25 cellular contexts compared by ENCODE assay signal in the genomic region with DNA sequence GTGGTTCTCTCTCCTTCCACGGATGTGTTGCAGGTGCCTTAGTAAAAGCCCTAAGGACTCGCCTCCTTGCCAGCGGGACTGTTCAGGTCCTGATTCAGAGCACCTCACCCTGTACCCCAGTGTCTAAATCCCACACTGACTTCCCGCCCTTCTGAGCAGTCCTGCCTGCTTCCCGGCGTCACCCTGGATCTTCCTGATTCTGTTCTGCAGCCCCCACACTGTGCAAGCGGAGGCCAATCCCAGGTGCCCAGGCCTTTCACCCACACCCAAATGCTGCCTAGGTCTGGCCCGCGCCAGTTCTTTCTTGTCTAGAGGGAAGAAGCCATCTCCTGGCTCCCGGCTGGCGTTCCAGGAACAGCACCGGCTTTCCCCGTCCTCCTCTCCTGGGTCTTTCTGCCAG.
"Had no signal": no experiment of that assay in that cellular context is flagged by ENCODE, and none has a peak within 500 bp of the region (broad histone marks: within the 10 kb centered on the region; RNA-seq: fewer than 3 reads in every experiment).

No MANE protein-coding gene starts in this region.

- H3K27ac Mint-ChIP-seq: naive B cell; natural killer cell; stimulated activated naive B cell treated with anti-CD40 and anti-IgM and Interleukin-4, amounts not matched to agents 10 μg/mL and 1 μg/mL and 100 μg/mL, for 72 hours had no signal

- H3K4me3 ChIP-seq: left lung, lower lobe of right lung, pancreas, prostate gland, skin epidermis, stomach, thoracic aorta, tibial artery, uterus had no signal

- DNase-seq: islet precursor cell; left colon; left lung; lower lobe of right lung; mesenchymal stem cell; naive B cell; natural killer cell; pancreas; posterior cingulate gyrus; retina; stimulated activated CD4-positive, alpha-beta T cell treated with anti-CD3 and anti-CD28 coated beads, Interleukin-12 subunit alpha, Interleukin-12 subunit beta, amount 100 ng/mL, for 4 hours; stimulated activated CD4-positive, alpha-beta T cell treated with anti-CD3 and anti-CD28 coated beads, Interleukin-15, amount 100 ng/mL, for 24 hours; stimulated activated CD4-positive, alpha-beta T cell treated with anti-CD3 and anti-CD28 coated beads, Interleukin-2, amount 100 ng/mL, for 24 hours; stimulated activated CD4-positive, alpha-beta T cell treated with anti-CD3 and anti-CD28 coated beads, Interleukin-4, amount 100 ng/mL, for 1 hour; stimulated activated naive B cell treated with anti-CD40 and anti-IgM and Interleukin-4, amounts not matched to agents 10 μg/mL and 1 μg/mL and 100 μg/mL, for 72 hours; stimulated activated naive CD8-positive, alpha-beta T cell treated with anti-CD3 and anti-CD28 coated beads, Interleukin-15, Interleukin-2, amounts not matched to agents 100 U/mL and 50 U/mL, for 24 hours; stomach; tibial artery; trophoblast cell; uterus had no signal

- ATAC-seq: left colon; left lung; pancreas; right cardiac atrium; sciatic nerve; stimulated activated naive B cell treated with anti-CD40 and anti-IgM and Interleukin-4, amounts not matched to agents 10 μg/mL and 1 μg/mL and 100 μg/mL, for 72 hours; stimulated activated naive CD8-positive, alpha-beta T cell treated with anti-CD3 and anti-CD28 coated beads, Interleukin-15, Interleukin-2, amounts not matched to agents 100 U/mL and 50 U/mL, for 24 hours had no signal

- H3K4me1 ChIP-seq: left lung, lower lobe of right lung, pancreas, prostate gland, stomach, tibial artery, uterus had no signal

- H3K36me3 ChIP-seq: left lung, lower lobe of right lung, pancreas, prostate gland, stomach, thoracic aorta, tibial artery, uterus had no signal

- H3K9me3 ChIP-seq: lower lobe of right lung, pancreas, prostate gland, thoracic aorta, uterus had no signal

- H3K4me1 Mint-ChIP-seq: naive B cell; natural killer cell; stimulated activated naive B cell treated with anti-CD40 and anti-IgM and Interleukin-4, amounts not matched to agents 10 μg/mL and 1 μg/mL and 100 μg/mL, for 72 hours had no signal

- H3K4me3 Mint-ChIP-seq: naive B cell; natural killer cell; stimulated activated naive B cell treated with anti-CD40 and anti-IgM and Interleukin-4, amounts not matched to agents 10 μg/mL and 1 μg/mL and 100 μg/mL, for 72 hours had no signal

- FAIRE-seq: pancreas had no signal

- H3K27me3 ChIP-seq: pancreas, stomach, tibial artery, uterus had no signal

- H3K27ac ChIP-seq: left lung, lower lobe of right lung, pancreas, prostate gland, stomach, thoracic aorta, tibial artery, uterus had no signal
